In the genomic region with DNA sequence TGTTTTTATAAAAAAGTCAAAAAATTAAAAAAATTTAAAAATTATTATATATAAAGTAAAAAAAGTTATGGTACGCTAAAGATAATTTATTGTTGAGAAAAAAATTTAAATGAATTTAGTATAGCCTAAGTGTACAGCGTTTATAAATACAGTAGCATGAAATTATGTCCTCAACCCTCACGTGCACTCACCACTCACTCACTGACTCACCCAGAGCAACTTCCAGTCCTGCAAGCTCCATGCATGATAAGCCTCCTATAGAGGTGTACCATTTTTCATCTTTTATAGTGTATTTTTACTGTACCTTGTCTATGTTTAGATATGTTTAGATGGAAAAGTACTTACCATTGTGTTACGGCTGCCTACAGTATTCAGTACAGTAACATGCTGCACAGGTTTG, we compare ENCODE assay signal across 25 cellular contexts.
"Had no signal": no experiment of that assay in that cellular context is flagged by ENCODE, and none has a peak within 500 bp of the region (broad histone marks: within the 10 kb centered on the region; RNA-seq: fewer than 3 reads in every experiment).

No MANE protein-coding gene starts in this region.

- H3K27me3 ChIP-seq: ascending aorta, dorsolateral prefrontal cortex, heart left ventricle, neutrophil, upper lobe of left lung, vagina had no signal

- DNase-seq: activated CD4-positive, alpha-beta T cell treated with anti-CD3 and anti-CD28 coated beads for 4 hours; activated CD4-positive, alpha-beta T cell treated with anti-CD3 and anti-CD28 coated beads, Interleukin-2, amount 50 U/mL, for 4 hours; activated CD8-positive, alpha-beta memory T cell treated with anti-CD3 and anti-CD28 coated beads for 24 hours; activated effector memory CD4-positive, alpha-beta T cell treated with Interleukin-2 at 50 U/mL for 16 hours; activated naive CD4-positive, alpha-beta T cell treated with Interleukin-2 at 50 U/mL for 16 hours; activated naive CD8-positive, alpha-beta T cell treated with anti-CD3 and anti-CD28 coated beads, Interleukin-2, amount 10 ng/mL, durations not matched to agents 7 days and 5 days; dorsolateral prefrontal cortex; effector memory CD4-positive, alpha-beta T cell; foreskin fibroblast; heart left ventricle; hypothalamus; immature natural killer cell; kidney; naive B cell; nephron progenitor cell; small intestine; stimulated activated CD4-positive, alpha-beta T cell treated with anti-CD3 and anti-CD28 coated beads, Interleukin-4, amount 100 ng/mL, for 24 hours; stimulated activated naive CD8-positive, alpha-beta T cell treated with anti-CD3 and anti-CD28 coated beads, Interleukin-15, amount 100 ng/mL, for 72 hours; substantia nigra; upper lobe of left lung had no signal

- H3K27ac ChIP-seq: ascending aorta, coronary artery, heart left ventricle, neutrophil, upper lobe of left lung, vagina had no signal

- FAIRE-seq: endothelial cell of umbilical vein, small intestine had no signal

- H3K36me3 ChIP-seq: ascending aorta, heart left ventricle, neutrophil, upper lobe of left lung, vagina had no signal

- H3K9me3 ChIP-seq: ascending aorta, heart left ventricle, neutrophil, upper lobe of left lung, vagina had no signal

- H3K4me3 ChIP-seq: ascending aorta, coronary artery, dorsolateral prefrontal cortex, heart left ventricle, upper lobe of left lung, vagina had no signal
